In the genomic region with DNA sequence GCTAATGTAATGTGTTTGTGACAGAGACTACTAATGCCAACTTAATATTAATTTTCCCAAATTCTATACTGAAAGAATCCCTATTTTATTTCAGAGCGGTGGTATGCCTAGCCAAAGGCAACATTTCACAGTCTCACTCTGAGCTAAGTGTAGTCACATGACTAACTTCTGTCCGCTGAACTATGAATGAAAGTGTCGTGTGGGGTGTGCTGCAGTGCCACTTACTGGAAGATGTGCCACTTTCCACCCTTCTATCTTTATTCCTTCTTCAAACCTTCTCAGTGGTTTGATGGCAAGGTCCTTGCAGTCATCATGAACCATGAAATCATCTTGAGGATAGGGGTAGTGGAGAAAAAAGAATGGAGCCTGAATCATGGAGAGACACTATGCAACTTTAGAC, we compare ENCODE assay signal across 11 cellular contexts. TPM values are rescaled to one million over a fixed set of nuclear protein-coding genes. Genes with fewer than 3 reads are reported as not detected.
A peak's percentile ranks its signal among the peaks of the same experiment; 100 is the strongest.
DNase-seq lines count a peak whose midpoint lies in the region; ATAC-seq and TF ChIP-seq lines count a peak whose summit lies in the region.
"Had no signal": no experiment of that assay in that cellular context is flagged by ENCODE, and none has a peak within 500 bp of the region (broad histone marks: within the 10 kb centered on the region; RNA-seq: fewer than 3 reads in every experiment).

No MANE protein-coding gene starts in this region.

- H3F3A ChIP-seq in OCI-LY1 (ENCODE audit: insufficient read depth, low read length) = no peaks in the 10 kb centered on the region
- no peaks in the 10 kb centered on the region for H3F3A ChIP-seq in GM23248 (ENCODE audit: insufficient read depth)

- H3K79me2 ChIP-seq in OCI-LY1 (ENCODE audit: insufficient read depth, low read length) = no peaks in the 10 kb centered on the region
- no peaks in the 10 kb centered on the region for H3K79me2 ChIP-seq in GM23248 (ENCODE audit: insufficient read depth)

- H3K9me2 ChIP-seq in OCI-LY1 (ENCODE audit: low read depth, low read length) (no peaks in the 10 kb centered on the region), GM23248 (ENCODE audit: insufficient read depth) (no peaks in the 10 kb centered on the region)

- H3K36me3 ChIP-seq in OCI-LY1 (ENCODE audit: insufficient read depth, low read length) (no peaks in the 10 kb centered on the region), GM23248 (ENCODE audit: low read depth) (no peaks in the 10 kb centered on the region)
- H3K36me3 ChIP-seq: adrenal gland, transverse colon had no signal

- H4K20me1 ChIP-seq in OCI-LY1 (ENCODE audit: insufficient read depth, low read length) (no peaks in the 10 kb centered on the region), GM23248 (ENCODE audit: insufficient read depth) (no peaks in the 10 kb centered on the region)

- H3K9me3 ChIP-seq in OCI-LY1 (ENCODE audit: low read length) (no peaks in the 10 kb centered on the region), GM23248 (ENCODE audit: low read depth) (no peaks in the 10 kb centered on the region)
- H3K9me3 ChIP-seq: adrenal gland had no signal

- peak; percentile 62 for TF ChIP-seq CTCF in OCI-LY1 (IDR thresholded peaks at IDR 0.05; ENCODE audit: low read length)

- 65 to 74% methylated on average over 3 of the region's 3 CpGs for WGBS in GM23248 (ENCODE audit: low coverage in 1 of 2, low lambda C conversion rate in 2 of 2, missing lambda C conversion rate in 2 of 2), 2 experiments

- no peak overlapping the region for H3K9ac ChIP-seq in OCI-LY1 (ENCODE audit: low read length)
- no peak overlapping the region for H3K9ac ChIP-seq in GM23248

- H3K27ac ChIP-seq in OCI-LY1 (ENCODE audit: low read depth, low read length, poor library complexity, severe bottlenecking) (no peak overlapping the region), GM23248 (no peak overlapping the region)
- H3K27ac ChIP-seq: adrenal gland, transverse colon had no signal

- in situ Hi-C loops in GM23248 (cut with MboI) = no loop called here

- peak; percentile 91 for ATAC-seq in GM19351 (IDR thresholded peaks at IDR 0.05; ENCODE audit: unreplicated experiment)
- ATAC-seq in HG03108 (IDR thresholded peaks at IDR 0.05; ENCODE audit: unreplicated experiment) = peak; percentile 64

- no peaks in the 10 kb centered on the region for H3K4me1 ChIP-seq in OCI-LY1 (ENCODE audit: insufficient read depth, low read length, severe bottlenecking)
- H3K4me1 ChIP-seq in GM23248 (ENCODE audit: insufficient read depth) = no peaks in the 10 kb centered on the region
- H3K4me1 ChIP-seq: adrenal gland, transverse colon had no signal

- DNase-seq in D341Med (ENCODE audit: low spot score) = peak; percentile 41
- DNase-seq in stimulated activated CD4-positive, alpha-beta T cell treated with anti-CD3 and anti-CD28 coated beads, Interleukin-2, amount 100 ng/mL, for 24 hours = no peak
- DNase-seq in stimulated activated CD4-positive, alpha-beta T cell treated with anti-CD3 and anti-CD28 coated beads, Interleukin-12 subunit alpha, Interleukin-12 subunit beta, amount 100 ng/mL, for 4 hours = no peak
- DNase-seq in GM23248 = no peak
- no peak for DNase-seq in stimulated activated naive CD4-positive, alpha-beta T cell treated with Interleukin-2 at 50 U/mL for 16 hours (lab: John Stamatoyannopoulos, UW)
- DNase-seq: activated CD4-positive, alpha-beta T cell treated with anti-CD3 and anti-CD28 coated beads for 48 hours; adrenal gland; transverse colon had no signal

- no peak overlapping the region for H3K4me2 ChIP-seq in OCI-LY1 (ENCODE audit: low read length)
- H3K4me2 ChIP-seq in GM23248 (ENCODE audit: unreplicated experiment) = no peak overlapping the region

- H2AFZ ChIP-seq in OCI-LY1 (ENCODE audit: low read length) (no peak overlapping the region), GM23248 (no peak overlapping the region)

- H3K27me3 ChIP-seq in OCI-LY1 (ENCODE audit: insufficient read depth, low read length) (no peaks in the 10 kb centered on the region; the same call in 1 of the 2 replicates), GM23248 (replicated peaks; ENCODE audit: insufficient read depth) (no peaks in the 10 kb centered on the region)
- H3K27me3 ChIP-seq: adrenal gland, transverse colon had no signal

- H3K4me3 ChIP-seq in OCI-LY1 (ENCODE audit: low read depth, low read length, poor library complexity, severe bottlenecking) (no peak overlapping the region), GM23248 (no peak overlapping the region)
- H3K4me3 ChIP-seq: adrenal gland, transverse colon had no signal

RNA-seq across cellular contexts. Expression of a gene that starts 47.3 kb away (rescaled TPM):
- 48.3 and 65.3 TPM in 2 replicates for total RNA-seq in GM23248 (2014; rRNA removed; shearing (Covaris generic))
- polyA plus RNA-seq in GM23248 (2016; fragmentation: Nextera tagmentation; extraction: Ambion mirVana) = 28.6 and 32.5 TPM in 2 replicates

RNA-seq across cellular contexts. Expression of a gene that starts 47.6 kb away (rescaled TPM):
- total RNA-seq in GM23248 (2014; rRNA removed; shearing (Covaris generic)) = 12.6 and 14.5 TPM in 2 replicates
- 22.5 and 23.3 TPM in 2 replicates for polyA plus RNA-seq in GM23248 (2016; fragmentation: Nextera tagmentation; extraction: Ambion mirVana)
